8 cellular contexts compared by ENCODE assay signal in genomic region chr1:28591708-28592313, GRCh38. TPM values are rescaled to one million over a fixed set of nuclear protein-coding genes. Genes with fewer than 3 reads are reported as not detected.
DNase-seq lines count a peak whose midpoint lies in the region; ATAC-seq and TF ChIP-seq lines count a peak whose summit lies in the region.

TSS of gene RAB42 (plus strand) at chr1:28592265. CDS start at chr1:28592512, 247 bp downstream.

- peak within 1 kb of the TSS; percentile 77; the same call in 1 of the 2 replicates for H3K9ac ChIP-seq in iPS-20b (ENCODE audit: low read depth, low read length)

- H3K36me3 ChIP-seq in GM06990 (ENCODE audit: control insufficient read depth, insufficient read depth, low read length) (no peaks in the 10 kb centered on the region), iPS-20b (ENCODE audit: insufficient read depth, low read depth, low read length) (no peaks in the 10 kb centered on the region)

- DNase-seq in GM06990 (ENCODE audit: extremely low read depth, insufficient read length), result no peak
- DNase-seq in activated naive CD8-positive, alpha-beta T cell treated with anti-CD3 and anti-CD28 coated beads, Interleukin-2, amount 10 ng/mL, durations not matched to agents 7 days and 5 days, result no peak
- DNase-seq in dedifferentiated amniotic fluid mesenchymal stem cell (ENCODE audit: extremely low spot score), result no peak
- DNase-seq in GDM1 (lab: John Stamatoyannopoulos, UW), result no peak
- DNase-seq in GM19238 (ENCODE audit: insufficient read length, low spot score), result no peak

- H3K9me3 Mint-ChIP-seq in activated naive CD8-positive, alpha-beta T cell treated with anti-CD3 and anti-CD28 coated beads, Interleukin-2, amount 10 ng/mL, durations not matched to agents 7 days and 5 days, result no peaks in the 10 kb centered on the region

- POLR2A ChIA-PET in activated naive CD8-positive, alpha-beta T cell treated with anti-CD3 and anti-CD28 coated beads, Interleukin-2, amount 10 ng/mL, durations not matched to agents 7 days and 5 days (lab: Charles Lee), result interaction anchor here (1.4 to 2.7 kb wide), 2 partner anchors 10 to 11 kb away, joined by 11 to 18 read pairs; no protein-coding TSS in a partner anchor

- H3K27me3 Mint-ChIP-seq in activated naive CD8-positive, alpha-beta T cell treated with anti-CD3 and anti-CD28 coated beads, Interleukin-2, amount 10 ng/mL, durations not matched to agents 7 days and 5 days, result peaks cover 12% of the 10 kb centered on the region

- peak within 1 kb of the TSS; percentile 51 for H3K4me3 ChIP-seq in GM06990 (replicated peaks; ENCODE audit: low read depth, low read length)
- H3K4me3 ChIP-seq in iPS-20b (ENCODE audit: low read length), result peak within 1 kb of the TSS; percentile 84
- peak within 1 kb of the TSS; percentile 29 to 54 (median 49) for H3K4me3 ChIP-seq in skin epidermis

- peak; percentile 31 for ATAC-seq in HG03460 (IDR thresholded peaks at IDR 0.05; ENCODE audit: unreplicated experiment)
- no peak for ATAC-seq in activated naive CD8-positive, alpha-beta T cell treated with anti-CD3 and anti-CD28 coated beads, Interleukin-2, amount 10 ng/mL, durations not matched to agents 7 days and 5 days (ENCODE audit: low read depth)

- H3K27ac Mint-ChIP-seq in activated naive CD8-positive, alpha-beta T cell treated with anti-CD3 and anti-CD28 coated beads, Interleukin-2, amount 10 ng/mL, durations not matched to agents 7 days and 5 days, result no peak within 1 kb of the TSS

- H3K4me3 Mint-ChIP-seq in activated naive CD8-positive, alpha-beta T cell treated with anti-CD3 and anti-CD28 coated beads, Interleukin-2, amount 10 ng/mL, durations not matched to agents 7 days and 5 days, result peak within 1 kb of the TSS; percentile 78

- H3K36me3 Mint-ChIP-seq in activated naive CD8-positive, alpha-beta T cell treated with anti-CD3 and anti-CD28 coated beads, Interleukin-2, amount 10 ng/mL, durations not matched to agents 7 days and 5 days, result peaks cover 2% of the 10 kb centered on the region

- no peaks in the 10 kb centered on the region for H3K4me1 Mint-ChIP-seq in activated naive CD8-positive, alpha-beta T cell treated with anti-CD3 and anti-CD28 coated beads, Interleukin-2, amount 10 ng/mL, durations not matched to agents 7 days and 5 days

- no peaks in the 10 kb centered on the region for H3K27me3 ChIP-seq in GM06990 (replicated peaks; ENCODE audit: control insufficient read depth, insufficient read depth, low read length)
- peaks cover 19% of the 10 kb centered on the region for H3K27me3 ChIP-seq in iPS-20b (ENCODE audit: insufficient read depth, low read length)

- H3K9me3 ChIP-seq in iPS-20b (ENCODE audit: insufficient read depth, low read depth, low read length), result no peaks in the 10 kb centered on the region

- H3K27ac ChIP-seq in iPS-20b (ENCODE audit: low read length) (no peak within 1 kb of the TSS), skin epidermis (peak within 1 kb of the TSS in 17 of 21 experiments; percentile 22 to 80 (median 54))

- TF ChIP-seq CTCF in GM06990 (IDR thresholded peaks at IDR 0.05; ENCODE audit: insufficient read depth, low read length, poor library complexity, severe bottlenecking), result no peak

- peaks cover 17% of the 10 kb centered on the region for H3K4me1 ChIP-seq in iPS-20b (ENCODE audit: insufficient read depth, low read length)

RNA-seq across cellular contexts. Expression of gene RAB42, which starts in this region (rescaled TPM):
- total RNA-seq in activated naive CD8-positive, alpha-beta T cell treated with anti-CD3 and anti-CD28 coated beads, Interleukin-2, amount 10 ng/mL, durations not matched to agents 7 days and 5 days, result under 1 TPM; 0.50 to 0.79 TPM
